Comparison of ENCODE assay signal across 24 cellular contexts in the genomic region with DNA sequence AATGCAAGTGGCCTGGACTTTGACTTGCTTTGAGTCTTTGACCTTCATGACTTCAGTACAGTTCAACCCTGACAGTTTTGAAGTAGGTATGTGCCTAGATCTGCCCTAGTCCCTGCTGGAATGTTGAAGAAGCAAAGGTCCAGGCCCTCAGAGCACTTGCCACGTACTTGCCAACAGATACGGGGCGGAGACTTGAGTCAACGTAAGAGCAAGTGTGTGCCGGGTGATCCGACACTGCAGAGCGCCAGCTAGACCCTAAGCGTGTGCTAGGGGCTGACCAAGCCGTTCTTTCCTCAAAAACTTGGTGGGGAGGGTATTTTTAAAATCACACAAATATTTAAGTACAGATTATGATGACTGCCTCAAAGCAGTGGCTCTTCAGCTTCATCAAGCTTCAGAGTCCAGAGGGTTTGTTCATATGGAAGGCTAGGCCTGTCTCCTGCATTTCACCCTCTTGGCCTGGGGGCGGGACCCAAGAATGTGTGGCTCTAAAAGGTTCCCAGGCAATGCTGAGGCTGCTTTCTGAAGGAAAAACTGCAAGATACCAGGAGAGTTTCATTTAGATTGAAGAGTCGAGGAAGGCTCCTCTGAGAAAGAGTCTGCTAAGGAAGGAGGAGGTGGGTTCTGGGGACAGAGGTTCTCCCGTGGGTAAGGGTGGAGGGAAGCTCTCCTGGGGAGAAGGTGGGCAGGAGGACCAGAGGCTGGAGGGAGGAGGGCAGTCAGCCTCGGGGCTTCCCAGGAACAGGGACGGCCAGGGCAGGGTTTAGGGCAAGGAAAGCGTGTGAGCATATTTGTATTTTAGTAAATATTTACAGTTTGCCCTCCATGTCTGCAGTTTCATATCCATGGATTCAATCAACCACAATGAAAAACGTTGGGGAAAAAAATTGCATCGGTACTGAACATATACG.
A peak's percentile ranks its signal among the peaks of the same experiment; 100 is the strongest.
DNase-seq lines count a peak whose midpoint lies in the region; ATAC-seq and TF ChIP-seq lines count a peak whose summit lies in the region.
"Had no signal": no experiment of that assay in that cellular context is flagged by ENCODE, and none has a peak within 500 bp of the region (broad histone marks: within the 10 kb centered on the region; RNA-seq: fewer than 3 reads in every experiment).

No MANE protein-coding gene starts in this region.

- H3K79me2 ChIP-seq in Karpas-422 (ENCODE audit: low read length) = no peaks in the 10 kb centered on the region

- intact Hi-C loops in sigmoid colon (cut with DNase I) = no loop called here

- TF ChIP-seq EP300 in suprapubic skin (IDR thresholded peaks at IDR 0.05) (no peak), sigmoid colon (IDR thresholded peaks at IDR 0.05) (no peak)

- H3K9ac ChIP-seq in Karpas-422 (ENCODE audit: low read length) = no peak overlapping the region
- H3K9ac ChIP-seq: GM23248 had no signal

- H4K20me1 ChIP-seq in Karpas-422 (ENCODE audit: insufficient read depth, low read depth, low read length) = no peaks in the 10 kb centered on the region

- H3K4me2 ChIP-seq in Karpas-422 (ENCODE audit: low read depth, low read length, poor library complexity, severe bottlenecking) = no peak overlapping the region

- H3K4me3 ChIP-seq in suprapubic skin (no peak overlapping the region), Karpas-422 (ENCODE audit: low read length) (no peak overlapping the region), sigmoid colon (no peak overlapping the region)
- H3K4me3 ChIP-seq: GM23248, psoas muscle had no signal

- H3K27me3 ChIP-seq in suprapubic skin = no peaks in the 10 kb centered on the region
- H3K27me3 ChIP-seq in Karpas-422 (ENCODE audit: low read length) = no peaks in the 10 kb centered on the region
- no peaks in the 10 kb centered on the region for H3K27me3 ChIP-seq in sigmoid colon
- H3K27me3 ChIP-seq: dorsolateral prefrontal cortex, foreskin keratinocyte had no signal

- TF ChIP-seq CTCF in VCaP (conservative IDR thresholded peaks at IDR 0.05) (no peak), suprapubic skin (IDR thresholded peaks at IDR 0.05) (no peak), sigmoid colon (IDR thresholded peaks at IDR 0.05) (no peak)

- H3K4me1 ChIP-seq in suprapubic skin (peaks cover 21% of the 10 kb centered on the region), Karpas-422 (ENCODE audit: low read length) (no peaks in the 10 kb centered on the region), sigmoid colon (peaks cover 0 to 34% (median 24%) of the 10 kb centered on the region in 4 donors)
- H3K4me1 ChIP-seq: foreskin keratinocyte had no signal

- DNase-seq in EH (ENCODE audit: low read depth) = peak; percentile 19
- DNase-seq in mesenteric fat pad (ENCODE audit: low spot score) = peak; percentile 45
- DNase-seq in suprapubic skin (ENCODE audit: low spot score in 2 of 2) = no peak
- no peak for DNase-seq in Karpas-422
- no peak for DNase-seq in sigmoid colon
- no peak for DNase-seq in activated naive CD4-positive, alpha-beta T cell (lab: John Stamatoyannopoulos, UW)
- DNase-seq: activated CD4-positive, alpha-beta memory T cell treated with anti-CD3 and anti-CD28 coated beads for 36 hours; activated naive CD4-positive, alpha-beta T cell treated with anti-CD3 and anti-CD28 coated beads, Interleukin-2, amount 50 U/mL, for 16 hours; activated T-cell treated with anti-CD3 and anti-CD28 coated beads, Interleukin-2, amount 50 U/mL, for 24 hours; central memory CD4-positive, alpha-beta T cell; foreskin keratinocyte; GM23248; KBM-7; NCI-H1694 treated with DMSO at 0.1 percent for 48 hours; NCI-H774; stimulated activated CD4-positive, alpha-beta T cell treated with anti-CD3 and anti-CD28 coated beads, Interleukin-4, amount 100 ng/mL, for 1 hour; stimulated activated naive CD8-positive, alpha-beta T cell treated with anti-CD3 and anti-CD28 coated beads, Interleukin-15, Interleukin-2, amounts not matched to agents 100 U/mL and 50 U/mL, for 24 hours; T-helper 2 cell had no signal

- H3K9me3 ChIP-seq in suprapubic skin (no peaks in the 10 kb centered on the region), Karpas-422 (ENCODE audit: low read length) (no peaks in the 10 kb centered on the region), sigmoid colon (no peaks in the 10 kb centered on the region)
- H3K9me3 ChIP-seq: psoas muscle had no signal

- H3K36me3 ChIP-seq in suprapubic skin (peaks cover 83% of the 10 kb centered on the region), Karpas-422 (ENCODE audit: insufficient read depth, low read length) (no peaks in the 10 kb centered on the region), sigmoid colon (peaks cover 8 to 51% (median 27%) of the 10 kb centered on the region in 4 donors)

- no peak for ATAC-seq in HG02938 (IDR thresholded peaks at IDR 0.05; ENCODE audit: unreplicated experiment)
- ATAC-seq: foreskin keratinocyte; natural killer cell treated with Interleukin-12 subunit alpha and Interleukin-12 subunit beta and Interleukin-15 and Interleukin-18, amount 100 ng/mL, for 72 hours; stimulated activated naive CD8-positive, alpha-beta T cell treated with anti-CD3 and anti-CD28 coated beads, Interleukin-15, Interleukin-2, amounts not matched to agents 100 U/mL and 50 U/mL, for 24 hours had no signal

- no peaks in the 10 kb centered on the region for H3K9me2 ChIP-seq in Karpas-422 (replicated peaks; ENCODE audit: insufficient read depth, low read length)

- H2AFZ ChIP-seq in Karpas-422 (ENCODE audit: low read length) = no peak overlapping the region
- H2AFZ ChIP-seq: GM23248 had no signal

- H3K27ac ChIP-seq in VCaP (peak overlapping the region; percentile 99), suprapubic skin (peak overlapping the region; percentile 79), Karpas-422 (ENCODE audit: low read length) (no peak overlapping the region), sigmoid colon (peak overlapping the region in 1 of 4 donors; percentile 17)
- H3K27ac ChIP-seq: epithelial cell of prostate, foreskin keratinocyte, GM23248 had no signal

- 74% methylated on average over 18 of the region's 18 CpGs for WGBS in suprapubic skin
- WGBS in sigmoid colon, 2 donors = 62 to 75% methylated on average over 18 of the region's 18 CpGs

- TF ChIP-seq POLR2A in suprapubic skin (IDR thresholded peaks at IDR 0.05) (no peak), sigmoid colon (IDR thresholded peaks at IDR 0.05) (no peak)

Comparison
In these comparisons a context has a peak if more than half of its experiments do, and no peak if none do; other contexts are left out.
1. DNase-seq: peak in EH (single experiment) and mesenteric fat pad (single experiment); none in suprapubic skin (0 of 2), Karpas-422 (single experiment), sigmoid colon (single experiment) and activated naive CD4-positive, alpha-beta T cell (0 of 4).